In the genomic region with DNA sequence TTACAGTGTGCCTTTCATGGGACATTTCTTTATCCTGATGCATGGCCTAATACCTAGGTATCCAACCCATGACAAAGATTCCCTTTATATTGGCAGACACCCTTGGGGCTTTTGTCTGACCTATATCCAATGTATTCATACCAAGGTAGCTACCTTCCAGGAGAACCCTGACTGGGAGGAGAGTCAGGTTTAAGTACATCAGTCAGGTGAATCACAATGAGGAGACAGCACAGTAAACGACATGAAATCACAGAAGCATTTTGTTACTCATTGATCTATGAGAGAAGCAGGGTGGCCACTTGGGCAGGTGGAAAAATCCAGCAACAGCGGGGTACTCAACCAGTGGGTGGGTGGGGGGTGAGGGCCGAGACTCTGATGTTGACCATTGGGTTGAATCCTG, we compare ENCODE assay signal across 15 cellular contexts.
"Had no signal": no experiment of that assay in that cellular context is flagged by ENCODE, and none has a peak within 500 bp of the region (broad histone marks: within the 10 kb centered on the region; RNA-seq: fewer than 3 reads in every experiment).

No MANE protein-coding gene starts in this region.

- H3K4me1 Mint-ChIP-seq: central memory CD8-positive, alpha-beta T cell had no signal

- H3K4me1 ChIP-seq: body of pancreas, left ventricle myocardium inferior, pancreas, upper lobe of right lung had no signal

- H3K27me3 ChIP-seq: body of pancreas, pancreas, upper lobe of right lung had no signal

- DNase-seq: activated effector memory CD4-positive, alpha-beta T cell treated with Interleukin-2 at 50 U/mL for 16 hours; amniotic stem cell; body of pancreas; left ventricle myocardium inferior; mesenchymal stem cell; pancreas; stimulated activated CD4-positive, alpha-beta T cell treated with anti-CD3 and anti-CD28 coated beads, Interleukin-15, amount 100 ng/mL, for 24 hours; stimulated activated CD4-positive, alpha-beta T cell treated with anti-CD3 and anti-CD28 coated beads, Interleukin-4, amount 100 ng/mL, for 24 hours; T-helper 2 cell; upper lobe of right lung had no signal

- H3K4me3 ChIP-seq: body of pancreas, left ventricle myocardium inferior, pancreas, upper lobe of right lung had no signal

- H3K9me3 ChIP-seq: body of pancreas, pancreas, upper lobe of right lung had no signal

- ATAC-seq: activated naive CD4-positive, alpha-beta T cell treated with anti-CD3 and anti-CD28 coated beads, Interleukin-2, amount 50 U/mL, for 72 hours; body of pancreas; esophagus mucosa; pancreas; upper lobe of right lung had no signal

- H3K36me3 ChIP-seq: left ventricle myocardium inferior, pancreas, upper lobe of right lung had no signal

- H3K27me3 Mint-ChIP-seq: central memory CD8-positive, alpha-beta T cell; dendritic cell treated with granulocyte-macrophage colony-stimulating factor and Interleukin-4, amounts not matched to agents 40 ng/mL and 50 ng/mL, for 4 days; stimulated activated naive CD8-positive, alpha-beta T cell treated with anti-CD3 and anti-CD28 coated beads, Interleukin-15, Interleukin-2, amounts not matched to agents 100 ng/mL and 50 ng/mL, for 24 hours had no signal

- H3K27ac Mint-ChIP-seq: activated naive CD4-positive, alpha-beta T cell treated with anti-CD3 and anti-CD28 coated beads, Interleukin-2, amount 50 U/mL, for 72 hours; dendritic cell treated with granulocyte-macrophage colony-stimulating factor and Interleukin-4, amounts not matched to agents 40 ng/mL and 50 ng/mL, for 4 days; stimulated activated naive CD8-positive, alpha-beta T cell treated with anti-CD3 and anti-CD28 coated beads, Interleukin-15, Interleukin-2, amounts not matched to agents 100 ng/mL and 50 ng/mL, for 24 hours had no signal

- H3K4me3 Mint-ChIP-seq: central memory CD8-positive, alpha-beta T cell; dendritic cell treated with granulocyte-macrophage colony-stimulating factor and Interleukin-4, amounts not matched to agents 40 ng/mL and 50 ng/mL, for 4 days; stimulated activated naive CD8-positive, alpha-beta T cell treated with anti-CD3 and anti-CD28 coated beads, Interleukin-15, Interleukin-2, amounts not matched to agents 100 ng/mL and 50 ng/mL, for 24 hours had no signal

- H3K9me3 Mint-ChIP-seq: dendritic cell treated with granulocyte-macrophage colony-stimulating factor and Interleukin-4, amounts not matched to agents 40 ng/mL and 50 ng/mL, for 4 days had no signal

- H3K36me3 Mint-ChIP-seq: activated naive CD4-positive, alpha-beta T cell treated with anti-CD3 and anti-CD28 coated beads, Interleukin-2, amount 50 U/mL, for 72 hours had no signal

- H3K27ac ChIP-seq: body of pancreas, left ventricle myocardium inferior, pancreas, upper lobe of right lung had no signal
